In genomic region chr1:109258481-109259466, GRCh38 we compare ENCODE assay signal across 1 cellular context.
TF ChIP-seq lines count a peak whose summit lies in the region.

No MANE protein-coding gene starts in this region.

TF ChIP-seq in IMR-90, 13 proteins besides CTCF, POLR2A, EP300 and RAD21 (continued from another document):
- TF ChIP-seq MXI1 (IDR thresholded peaks at IDR 0.05; ENCODE audit: borderline replicate concordance, low read depth, low read length) (no peak), MAZ (IDR thresholded peaks at IDR 0.05; ENCODE audit: borderline replicate concordance, low read depth, low read length) (no peak), CEBPB (IDR thresholded peaks at IDR 0.05; ENCODE audit: low read depth, low read length) (no peak), MAFK (IDR thresholded peaks at IDR 0.05; ENCODE audit: low read depth, low read length) (no peak), SMC3 (IDR thresholded peaks at IDR 0.05; ENCODE audit: low read depth, low read length) (no peak), BHLHE40 (IDR thresholded peaks at IDR 0.05; ENCODE audit: low read depth, low read length) (no peak), ELK1 (IDR thresholded peaks at IDR 0.05; ENCODE audit: borderline replicate concordance, low read depth, low read length) (no peak), RFX5 (IDR thresholded peaks at IDR 0.05; ENCODE audit: low read depth, low read length) (no peak), RCOR1 (IDR thresholded peaks at IDR 0.05; ENCODE audit: insufficient replicate concordance, low read length) (no peak), USF2 (IDR thresholded peaks at IDR 0.05; ENCODE audit: low read depth, low read length) (no peak), CHD1 (IDR thresholded peaks at IDR 0.05; ENCODE audit: low read depth, low read length) (no peak)
TF ChIP-seq in IMR-90: peak in this region for 0.
